ENCODE assay signal across 8 cellular contexts in the genomic region with DNA sequence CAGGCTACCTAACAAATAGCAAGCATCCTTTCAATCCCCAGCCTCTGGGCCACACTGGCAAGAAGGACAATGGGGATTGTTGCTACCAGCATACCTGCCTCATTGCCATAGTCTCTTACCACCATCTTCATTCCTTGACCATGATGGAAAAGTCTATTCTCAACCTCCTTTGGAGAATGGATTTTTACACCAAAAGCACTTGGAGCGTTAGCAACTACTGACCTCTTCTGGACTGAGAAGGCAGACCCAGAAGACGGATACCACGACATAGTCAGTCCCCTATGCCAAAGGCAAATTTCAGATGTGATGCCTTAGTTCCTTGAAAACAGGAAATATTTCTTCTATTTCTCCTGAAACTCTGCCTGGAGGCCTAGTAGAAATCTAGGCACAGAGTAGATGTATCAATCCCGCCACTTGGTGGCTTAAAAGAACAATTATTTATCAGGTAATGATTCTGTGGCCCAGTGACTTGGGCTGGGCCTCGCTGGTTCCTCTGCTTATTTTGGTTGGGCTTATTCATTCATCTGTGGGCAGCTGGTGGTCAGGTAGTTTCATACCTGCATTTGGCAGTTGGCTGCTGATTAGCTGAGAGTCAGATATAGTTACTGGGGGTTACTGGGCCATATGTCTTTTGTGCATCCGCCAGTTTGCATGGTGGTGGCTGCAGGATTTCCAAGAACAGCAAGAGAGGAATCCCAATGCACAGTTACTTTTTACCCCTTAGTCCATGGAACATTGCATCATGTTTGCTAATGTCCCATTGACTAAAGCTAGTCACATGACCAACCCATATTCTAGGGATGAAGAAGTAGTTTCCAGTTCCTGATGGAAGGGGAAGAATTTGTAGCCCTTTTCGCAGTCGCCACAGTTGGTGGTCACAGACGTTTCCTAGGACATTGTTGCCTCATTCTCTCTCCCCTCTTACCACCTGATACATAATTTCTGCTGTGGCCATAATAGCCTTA.
DNase-seq lines count a peak whose midpoint lies in the region; ATAC-seq and TF ChIP-seq lines count a peak whose summit lies in the region.

No MANE protein-coding gene starts in this region.

- H3K4me3 Mint-ChIP-seq in natural killer cell, result no peak overlapping the region

- no peaks in the 10 kb centered on the region for H3K36me3 Mint-ChIP-seq in natural killer cell

- peaks cover 12 to 17% of the 10 kb centered on the region in 2 donors for H3K27me3 Mint-ChIP-seq in natural killer cell (ENCODE audit: low read depth in 2 of 2)

- H3K4me1 Mint-ChIP-seq in natural killer cell, result no peaks in the 10 kb centered on the region

- H3K36me3 ChIP-seq in heart left ventricle, result no peaks in the 10 kb centered on the region
- H3K36me3 ChIP-seq in right atrium auricular region, result no peaks in the 10 kb centered on the region
- H3K36me3 ChIP-seq in Panc1 (ENCODE audit: control insufficient read depth, insufficient read depth, low read length), result no peaks in the 10 kb centered on the region

- H3K27me3 ChIP-seq in heart left ventricle (peaks cover 0 to 23% (median 3%) of the 10 kb centered on the region in 9 donors), right atrium auricular region (no peaks in the 10 kb centered on the region), Panc1 (ENCODE audit: control insufficient read depth, insufficient read depth, low read length) (peaks cover 6% of the 10 kb centered on the region)

- H3K27ac ChIP-seq in heart left ventricle, result no peak overlapping the region
- H3K27ac ChIP-seq in right atrium auricular region, result no peak overlapping the region
- H3K27ac ChIP-seq in Panc1 (ENCODE audit: low read length), result no peak overlapping the region

- peaks cover 0 to 2% of the 10 kb centered on the region in 2 donors for H3K9me3 Mint-ChIP-seq in natural killer cell

- no peak overlapping the region for H3K27ac Mint-ChIP-seq in natural killer cell

- ATAC-seq in heart left ventricle (no peak), Panc1 (peak; percentile 77), HG03095 (IDR thresholded peaks at IDR 0.05; ENCODE audit: unreplicated experiment) (no peak), natural killer cell (no peak), GM21381 (IDR thresholded peaks at IDR 0.05; ENCODE audit: unreplicated experiment) (no peak)

- peaks cover 0 to 4% (median 0%) of the 10 kb centered on the region in 12 donors for H3K9me3 ChIP-seq in heart left ventricle
- H3K9me3 ChIP-seq in right atrium auricular region, result no peaks in the 10 kb centered on the region
- H3K9me3 ChIP-seq in Panc1 (ENCODE audit: control insufficient read depth, insufficient read depth, low read depth, low read length), result no peaks in the 10 kb centered on the region

- no TSS peak for BruUV-seq in Panc1 (replicated peaks; lab: Mats Ljungman, UMichigan)

- in situ Hi-C loops in Panc1 (cut with HindIII; ENCODE audit: low pct_unique_long_range_greater_than_20kb, low sequenced_read_pairs), result no loop called here

- CTCF ChIA-PET in Panc1 (lab: Charles Lee), result interaction anchor here (0.7 to 1.6 kb wide), 2 partner anchors 286 to 432 kb away, joined by 3 to 9 read pairs; no protein-coding TSS in a partner anchor

- TF ChIP-seq CTCF in heart left ventricle (IDR thresholded peaks at IDR 0.05) (peak in 7 of 12 donors; percentile 7 to 32 (median 25)), right atrium auricular region (IDR thresholded peaks at IDR 0.05) (peak in 1 of 2 donors; percentile 30), Panc1 (IDR thresholded peaks at IDR 0.05) (peak; percentile 82), natural killer cell (IDR thresholded peaks at IDR 0.05) (no peak)

- intact Hi-C loops in heart left ventricle (cut with DNase I) (loop anchor here in 1 of 10 donors (5.0 kb wide), 1 partner anchor 286 kb away; no protein-coding TSS in a partner anchor), Panc1 (cut with micrococcal nuclease; ENCODE audit: unreplicated experiment) (loop anchor here (2.0 kb wide), 1 partner anchor 284 kb away; no protein-coding TSS in a partner anchor), natural killer cell (cut with micrococcal nuclease) (no loop called here)

- WGBS in heart left ventricle, 4 donors, result 75 to 80% (median 77%) methylated on average over 9 of the region's 9 CpGs

- DNase-seq in heart left ventricle (no peak), right atrium auricular region (ENCODE audit: low spot score) (no peak), Panc1 (ENCODE audit: low read depth, low spot score) (peak; percentile 5), glomerular visceral epithelial cell (ENCODE audit: extremely low spot score) (peak; percentile 34), natural killer cell (no peak), NCI-H187 treated with DMSO at 0.1 percent for 48 hours (lab: John Stamatoyannopoulos, UW) (no peak)

- no peak for TF ChIP-seq POLR2A in heart left ventricle (IDR thresholded peaks at IDR 0.05)

- POLR2A ChIA-PET in Panc1 (lab: Charles Lee), result no interaction called here

- no peak overlapping the region for H3K4me3 ChIP-seq in heart left ventricle
- no peak overlapping the region for H3K4me3 ChIP-seq in right atrium auricular region
- H3K4me3 ChIP-seq in Panc1 (ENCODE audit: low read depth in 2 of 2, low read length in 2 of 2), result no peak overlapping the region

- no peaks in the 10 kb centered on the region for H3K4me1 ChIP-seq in heart left ventricle
- no peaks in the 10 kb centered on the region for H3K4me1 ChIP-seq in right atrium auricular region
- H3K4me1 ChIP-seq in Panc1 (ENCODE audit: control insufficient read depth, insufficient read depth, low read length), result no peaks in the 10 kb centered on the region

Comparison
In these comparisons a context has a peak if more than half of its experiments do, and no peak if none do; other contexts are left out.
1. DNase-seq: peak in Panc1 (single experiment) and glomerular visceral epithelial cell (single experiment); none in heart left ventricle (0 of 5), right atrium auricular region (single experiment), natural killer cell (single experiment) and NCI-H187 treated with DMSO at 0.1 percent for 48 hours (single experiment).